Comparison of ENCODE assay signal across 16 cellular contexts in the genomic region with DNA sequence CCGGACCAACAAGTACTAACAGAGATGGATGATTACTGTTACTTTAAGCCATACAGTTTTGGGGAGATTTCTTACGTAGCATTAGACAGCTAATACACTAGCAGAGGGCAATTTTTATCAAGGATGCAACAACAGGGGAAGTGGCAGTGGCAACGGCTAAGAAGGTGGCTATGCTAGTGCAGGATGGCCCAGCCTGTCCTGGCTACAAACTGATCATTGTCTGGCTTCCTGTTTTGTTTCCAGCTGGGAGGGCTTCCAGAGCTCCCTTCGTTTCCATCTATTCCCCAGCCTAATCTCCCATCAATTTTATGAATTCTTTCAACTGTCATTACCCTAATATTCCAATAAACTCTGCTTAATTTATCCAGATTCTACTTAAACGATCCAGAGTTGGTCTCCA.
"Had no signal": no experiment of that assay in that cellular context is flagged by ENCODE, and none has a peak within 500 bp of the region (broad histone marks: within the 10 kb centered on the region; RNA-seq: fewer than 3 reads in every experiment).

No MANE protein-coding gene starts in this region.

- H3K4me3 Mint-ChIP-seq: effector memory CD8-positive, alpha-beta T cell had no signal

- H3K9me3 Mint-ChIP-seq: effector memory CD8-positive, alpha-beta T cell had no signal

- H3K4me1 ChIP-seq: body of pancreas, gastrocnemius medialis, pancreas, testis had no signal

- DNase-seq: activated CD4-positive, alpha-beta T cell treated with anti-CD3 and anti-CD28 coated beads for 1 hour; activated gamma-delta T cell treated with Interleukin-2 at 50 U/mL for 16 hours; amygdala; body of pancreas; caudate nucleus; effector memory CD8-positive, alpha-beta T cell; gastrocnemius medialis; heart left ventricle; pancreas; stimulated activated CD4-positive, alpha-beta T cell treated with anti-CD3 and anti-CD28 coated beads, Interleukin-1b, Interleukin-23, amount 100 ng/mL, for 48 hours; stomach; T1000; testis had no signal

- H3K27me3 ChIP-seq: body of pancreas, gastrocnemius medialis, heart left ventricle, pancreas, stomach, testis had no signal

- H3K27ac ChIP-seq: body of pancreas, gastrocnemius medialis, pancreas, testis, VCaP had no signal

- H3K9me3 ChIP-seq: body of pancreas, gastrocnemius medialis, heart left ventricle, pancreas, stomach, testis had no signal

- ATAC-seq: body of pancreas; effector memory CD8-positive, alpha-beta T cell; gastrocnemius medialis; pancreas; Right ventricle myocardium inferior had no signal

- H3K27me3 Mint-ChIP-seq: effector memory CD8-positive, alpha-beta T cell had no signal

- H3K4me3 ChIP-seq: body of pancreas, gastrocnemius medialis, heart left ventricle, lung, pancreas, stomach, testis had no signal
